Comparison of ENCODE assay signal across 8 cellular contexts in genomic region chr12:104974626-104975290, GRCh38. TPM values are rescaled to one million over a fixed set of nuclear protein-coding genes. Genes with fewer than 3 reads are reported as not detected.
DNase-seq lines count a peak whose midpoint lies in the region; ATAC-seq and TF ChIP-seq lines count a peak whose summit lies in the region.

No MANE protein-coding gene starts in this region.

- peak overlapping the region; percentile 79 for H3K27ac ChIP-seq in OCI-LY7 (ENCODE audit: low read depth, low read length, poor library complexity, severe bottlenecking)

- H3K36me3 Mint-ChIP-seq in naive B cell, result no peaks in the 10 kb centered on the region

- H3K4me3 Mint-ChIP-seq in naive B cell, result peak overlapping the region in 6 of 8 donors; percentile 1 to 54 (median 47)

- ATAC-seq in GM19023 (IDR thresholded peaks at IDR 0.05; ENCODE audit: unreplicated experiment) (peak; percentile 97), HG02884 (IDR thresholded peaks at IDR 0.05; ENCODE audit: unreplicated experiment) (peak; percentile 96), naive B cell (ENCODE audit: low read depth in 2 of 2) (peak; percentile 99 to 100), SK-N-SH treated with all-trans-retinoic acid at 6 μM for 48 hours (no peak)

- peaks cover 15% of the 10 kb centered on the region for H3K4me1 ChIP-seq in OCI-LY7 (ENCODE audit: insufficient read depth, low read length, poor library complexity, severe bottlenecking)

- peak overlapping the region; percentile 84 to 95 (median 92) for H3K27ac Mint-ChIP-seq in naive B cell

- H3K9me3 Mint-ChIP-seq in naive B cell, result no peaks in the 10 kb centered on the region

- H3K4me1 Mint-ChIP-seq in naive B cell, result peaks cover 14 to 36% (median 16%) of the 10 kb centered on the region in 3 donors

- CTCF ChIA-PET in OCI-LY7 (lab: Charles Lee; ENCODE audit: unreplicated experiment), result no interaction called here

- intact Hi-C loops in OCI-LY7 (cut with micrococcal nuclease; ENCODE audit: unreplicated experiment), result no loop called here
- intact Hi-C loops in posterior cingulate gyrus (cut with DNase I), result no loop called here

- TF ChIP-seq CTCF in OCI-LY7 (conservative IDR thresholded peaks at IDR 0.05; ENCODE audit: low read length), result no peak

- no TSS peak for BruUV-seq in OCI-LY7 (replicated peaks; lab: Mats Ljungman, UMichigan)

- peak overlapping the region; percentile 57 for H3K4me2 ChIP-seq in OCI-LY7 (ENCODE audit: low read length)

- DNase-seq in OCI-LY7 (ENCODE audit: low spot score), result peak; percentile 84
- DNase-seq in naive B cell, result peak; percentile 85
- DNase-seq in NK-92 (lab: John Stamatoyannopoulos, UW; ENCODE audit: unreplicated experiment), result no peak
- no peak for DNase-seq in posterior cingulate gyrus
- DNase-seq in activated effector memory CD4-positive, alpha-beta T cell treated with Interleukin-2 at 50 U/mL for 16 hours, result no peak

- H3K4me3 ChIP-seq in OCI-LY7 (ENCODE audit: low read depth, low read length, poor library complexity, severe bottlenecking), result no peak overlapping the region

- no peaks in the 10 kb centered on the region for H3K36me3 ChIP-seq in OCI-LY7 (ENCODE audit: insufficient read depth, low read length)

- no peaks in the 10 kb centered on the region for H3K79me2 ChIP-seq in OCI-LY7 (ENCODE audit: insufficient read depth, low read depth, low read length)

- no peaks in the 10 kb centered on the region for H3K9me2 ChIP-seq in OCI-LY7 (ENCODE audit: insufficient read depth, low read length)

- POLR2A ChIA-PET in OCI-LY7 (lab: Charles Lee), result no interaction called here

- no peaks in the 10 kb centered on the region for H4K20me1 ChIP-seq in OCI-LY7 (ENCODE audit: insufficient read depth, low read length)

- H3K27me3 Mint-ChIP-seq in naive B cell, result no peaks in the 10 kb centered on the region

- H3K9me3 ChIP-seq in OCI-LY7 (ENCODE audit: low read length), result no peaks in the 10 kb centered on the region

- H2AFZ ChIP-seq in OCI-LY7 (ENCODE audit: low read length), result peak overlapping the region; percentile 59; the same call in 1 of the 2 replicates

TF ChIP-seq in SK-N-SH treated with all-trans-retinoic acid at 6 μM for 48 hours, 23 proteins besides CTCF, POLR2A, EP300 and RAD21 (continues in another document):
- TF ChIP-seq ZFP3 (CRISPR knock-in tag; IDR thresholded peaks at IDR 0.05), result no peak
- TF ChIP-seq TSHZ2 (CRISPR knock-in tag; IDR thresholded peaks at IDR 0.05), result no peak
- no peak for TF ChIP-seq CSDC2 (CRISPR knock-in tag; IDR thresholded peaks at IDR 0.05)
- TF ChIP-seq ZNF70 (CRISPR knock-in tag; IDR thresholded peaks at IDR 0.05), result no peak
- no peak for TF ChIP-seq ZNF565 (CRISPR knock-in tag; conservative IDR thresholded peaks at IDR 0.05; ENCODE audit: low read depth)
- no peak for TF ChIP-seq ARNTL (CRISPR knock-in tag; IDR thresholded peaks at IDR 0.05; ENCODE audit: borderline replicate concordance, low read depth)
- TF ChIP-seq CREB5 (CRISPR knock-in tag; IDR thresholded peaks at IDR 0.05; ENCODE audit: low read depth), result no peak
- no peak for TF ChIP-seq ZFP30 (CRISPR knock-in tag; IDR thresholded peaks at IDR 0.05)
- no peak for TF ChIP-seq ESRRG (CRISPR knock-in tag; IDR thresholded peaks at IDR 0.05)
- no peak for TF ChIP-seq ZNF8 (CRISPR knock-in tag; IDR thresholded peaks at IDR 0.05)
- TF ChIP-seq CSRNP3 (CRISPR knock-in tag; IDR thresholded peaks at IDR 0.05), result no peak
- TF ChIP-seq POU6F1 (CRISPR knock-in tag; IDR thresholded peaks at IDR 0.05; ENCODE audit: borderline replicate concordance, low read depth), result no peak
- no peak for TF ChIP-seq TCF4 (CRISPR knock-in tag; IDR thresholded peaks at IDR 0.05; ENCODE audit: borderline replicate concordance)
- no peak for TF ChIP-seq OSR1 (CRISPR knock-in tag; IDR thresholded peaks at IDR 0.05)
- no peak for TF ChIP-seq PATZ1 (CRISPR knock-in tag; IDR thresholded peaks at IDR 0.05; ENCODE audit: borderline replicate concordance)
- TF ChIP-seq SNAI2 (CRISPR knock-in tag; IDR thresholded peaks at IDR 0.05), result no peak
- TF ChIP-seq BACH2 (CRISPR knock-in tag; IDR thresholded peaks at IDR 0.05; ENCODE audit: borderline replicate concordance), result no peak
- TF ChIP-seq TOX (CRISPR knock-in tag; IDR thresholded peaks at IDR 0.05; ENCODE audit: borderline replicate concordance), result no peak
- TF ChIP-seq RARB (CRISPR knock-in tag; IDR thresholded peaks at IDR 0.05), result no peak

RNA-seq across cellular contexts. Expression of gene NOPCHAP1, which starts 11.4 kb away (rescaled TPM):
- total RNA-seq in OCI-LY7 (2014; rRNA removed; shearing (Covaris generic)), result 12.1 and 15.2 TPM in 2 replicates
- 30.3 and 33.9 TPM in 2 replicates for total RNA-seq in OCI-LY7 (2022)
- 10 to 100 TPM; 15.5 to 21.9 (median 17.5) TPM for polyA plus RNA-seq in naive B cell (ENCODE audit: low read depth in 6 of 6)

RNA-seq across cellular contexts. Expression of gene SLC41A2, which starts 16.7 kb away (rescaled TPM):
- total RNA-seq in OCI-LY7 (2014; rRNA removed; shearing (Covaris generic)), result 4.6 and 5.3 TPM in 2 replicates
- 13.1 and 16.4 TPM in 2 replicates for total RNA-seq in OCI-LY7 (2022)
- polyA plus RNA-seq in naive B cell (ENCODE audit: low read depth in 6 of 6), result 1 to 10 TPM in 4 of 6 donors, under 1 TPM in 2; 0.29 to 5.3 (median 1.3) TPM

Comparison
In these comparisons a context has a peak if more than half of its experiments do, and no peak if none do; other contexts are left out.
1. DNase-seq: peak in OCI-LY7 (single experiment) and naive B cell (single experiment); none in NK-92 (single experiment), posterior cingulate gyrus (0 of 10) and activated effector memory CD4-positive, alpha-beta T cell treated with Interleukin-2 at 50 U/mL for 16 hours (single experiment).